Comparison of ENCODE assay signal across 9 cellular contexts in the genomic region with DNA sequence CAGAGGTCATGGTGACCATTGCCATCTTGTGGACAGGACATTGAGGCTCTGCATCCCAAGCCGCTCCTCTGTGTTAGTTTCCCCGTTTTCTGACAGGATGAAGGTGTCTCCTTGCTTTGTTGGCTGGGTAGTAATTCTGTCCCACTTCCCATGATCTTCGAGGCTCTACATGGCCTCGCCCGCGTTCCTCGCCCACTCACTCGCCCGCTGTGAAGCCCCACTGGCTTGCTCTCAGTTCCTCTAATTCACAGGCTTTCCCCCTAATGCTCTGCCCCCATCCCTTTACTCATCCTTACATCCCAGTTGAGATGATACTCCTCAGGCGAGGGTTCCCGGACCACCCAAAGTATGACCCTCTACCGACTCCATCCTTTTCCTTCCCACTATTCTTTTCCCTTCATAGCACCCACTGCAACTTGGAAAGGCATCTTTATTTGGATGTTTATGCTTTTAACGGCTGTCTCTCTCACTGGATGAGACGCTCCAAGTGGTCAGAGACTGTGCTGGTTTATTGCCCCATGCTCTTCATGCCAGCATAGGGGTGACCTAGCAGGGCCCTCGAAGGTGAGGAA. TPM values are rescaled to one million over a fixed set of nuclear protein-coding genes. Genes with fewer than 3 reads are reported as not detected.
DNase-seq lines count a peak whose midpoint lies in the region; ATAC-seq and TF ChIP-seq lines count a peak whose summit lies in the region.
"Had no signal": no experiment of that assay in that cellular context is flagged by ENCODE, and none has a peak within 500 bp of the region (broad histone marks: within the 10 kb centered on the region; RNA-seq: fewer than 3 reads in every experiment).

No MANE protein-coding gene starts in this region.

- peak overlapping the region; percentile 78 for H3K27ac Mint-ChIP-seq in CD4-positive, alpha-beta T cell
- peak overlapping the region; percentile 83 to 91 for H3K27ac Mint-ChIP-seq in effector memory CD8-positive, alpha-beta T cell
- peak overlapping the region; percentile 92 for H3K27ac Mint-ChIP-seq in progenitor cell of endocrine pancreas

- TF ChIP-seq CTCF in CD4-positive, alpha-beta T cell (IDR thresholded peaks at IDR 0.05): peak; percentile 4
- TF ChIP-seq CTCF in Loucy (conservative IDR thresholded peaks at IDR 0.05; ENCODE audit: low read length) (no peak; the same call in 1 of the 2 replicates), progenitor cell of endocrine pancreas (IDR thresholded peaks at IDR 0.05; ENCODE audit: unreplicated experiment) (no peak)

- no peak for DNase-seq in CD4-positive, alpha-beta T cell
- no peak for DNase-seq in effector memory CD8-positive, alpha-beta T cell
- DNase-seq in progenitor cell of endocrine pancreas (ENCODE audit: low spot score, unreplicated experiment) (no peak), foreskin melanocyte (no peak), germinal center (ENCODE audit: low spot score) (no peak), C1 segment of cervical spinal cord (lab: John Stamatoyannopoulos, UW) (no peak)

- no peaks in the 10 kb centered on the region for H3K9me3 ChIP-seq in CD4-positive, alpha-beta T cell (ENCODE audit: control insufficient read depth, low read length)
- H3K9me3 ChIP-seq in Loucy (ENCODE audit: insufficient read depth, low read depth, low read length): no peaks in the 10 kb centered on the region

- H3F3A ChIP-seq in Loucy (ENCODE audit: low read depth): peaks cover 17% of the 10 kb centered on the region

- H4K20me1 ChIP-seq in Loucy (ENCODE audit: insufficient read depth, low read length, poor library complexity, severe bottlenecking): peaks cover 39% of the 10 kb centered on the region

- H3K36me3 Mint-ChIP-seq in CD4-positive, alpha-beta T cell (ENCODE audit: low read depth): peaks cover 62% of the 10 kb centered on the region
- peaks cover 84% of the 10 kb centered on the region for H3K36me3 Mint-ChIP-seq in effector memory CD8-positive, alpha-beta T cell (ENCODE audit: insufficient read depth)
- H3K36me3 Mint-ChIP-seq in progenitor cell of endocrine pancreas (ENCODE audit: insufficient read depth): peaks cover 20% of the 10 kb centered on the region

- peaks cover 41% of the 10 kb centered on the region for H3K79me2 ChIP-seq in Loucy (ENCODE audit: insufficient read depth, low read length)

- no peak for ATAC-seq in CD4-positive, alpha-beta T cell (ENCODE audit: poor library complexity)
- ATAC-seq in GM21515 (IDR thresholded peaks at IDR 0.05; ENCODE audit: unreplicated experiment): peak; percentile 2
- peak; percentile 11 for ATAC-seq in effector memory CD8-positive, alpha-beta T cell (replicated peaks)

- H3K4me3 ChIP-seq in Loucy (ENCODE audit: low read length, poor library complexity, severe bottlenecking): peak overlapping the region; percentile 77

- H3K4me1 ChIP-seq in Loucy (ENCODE audit: insufficient read depth, low read length, poor library complexity, severe bottlenecking): peaks cover 35% of the 10 kb centered on the region

- H3K4me2 ChIP-seq in Loucy (ENCODE audit: low read depth, low read length, poor library complexity, severe bottlenecking): peak overlapping the region; percentile 55

- POLR2A ChIA-PET in CD4-positive, alpha-beta T cell (lab: Charles Lee): interaction anchor here (1.0 to 4.0 kb wide), 4 partner anchors 11 to 38 kb away, joined by 3 to 135 read pairs (median 10); a partner anchor contains a TSS

- no peaks in the 10 kb centered on the region for H3K27me3 ChIP-seq in CD4-positive, alpha-beta T cell (ENCODE audit: control insufficient read depth, insufficient read depth, low read length)
- H3K27me3 ChIP-seq in Loucy (ENCODE audit: insufficient read depth, low read length, poor library complexity, severe bottlenecking): no peaks in the 10 kb centered on the region

- CTCF ChIA-PET in CD4-positive, alpha-beta T cell (lab: Charles Lee): interaction anchor here (1.0 to 2.4 kb wide), 6 partner anchors 11 to 55 kb away, joined by 3 to 12 read pairs (median 4); a partner anchor contains a TSS

- H3K36me3 ChIP-seq in Loucy (ENCODE audit: insufficient read depth, low read length): peaks cover 33% of the 10 kb centered on the region; the same call in 1 of the 2 replicates

- peak overlapping the region; percentile 90; the same call in 1 of the 2 replicates for H2AFZ ChIP-seq in Loucy (ENCODE audit: low read length)

- H3K27ac ChIP-seq in CD4-positive, alpha-beta T cell (ENCODE audit: low read depth, low read length): peak overlapping the region; percentile 38

- no peaks in the 10 kb centered on the region for H3K27me3 Mint-ChIP-seq in CD4-positive, alpha-beta T cell
- H3K27me3 Mint-ChIP-seq in effector memory CD8-positive, alpha-beta T cell: no peaks in the 10 kb centered on the region
- H3K27me3 Mint-ChIP-seq in progenitor cell of endocrine pancreas: no peaks in the 10 kb centered on the region

- H3K4me1 Mint-ChIP-seq in CD4-positive, alpha-beta T cell (ENCODE audit: low read depth): peaks cover 60% of the 10 kb centered on the region
- H3K4me1 Mint-ChIP-seq in effector memory CD8-positive, alpha-beta T cell (ENCODE audit: low read depth in 2 of 2): peaks cover 56 to 63% of the 10 kb centered on the region in 2 donors
- H3K4me1 Mint-ChIP-seq in progenitor cell of endocrine pancreas (ENCODE audit: low read depth): peaks cover 28% of the 10 kb centered on the region

- H3K9me2 ChIP-seq in Loucy (replicated peaks; ENCODE audit: low read depth, low read length): no peaks in the 10 kb centered on the region

- intact Hi-C loops in CD4-positive, alpha-beta T cell (cut with DNase I, micrococcal nuclease): loop anchor here (1.0 to 5.0 kb wide), 4 partner anchors 11 to 131 kb away; a partner anchor contains a TSS

- peak overlapping the region; percentile 70 for H3K9ac ChIP-seq in Loucy (ENCODE audit: low read depth, low read length, poor library complexity, severe bottlenecking)

- H3K4me3 Mint-ChIP-seq in CD4-positive, alpha-beta T cell: peak overlapping the region; percentile 90
- peak overlapping the region; percentile 85 to 88 for H3K4me3 Mint-ChIP-seq in effector memory CD8-positive, alpha-beta T cell
- H3K4me3 Mint-ChIP-seq in progenitor cell of endocrine pancreas (ENCODE audit: low read depth): peak overlapping the region; percentile 77

- no peaks in the 10 kb centered on the region for H3K9me3 Mint-ChIP-seq in CD4-positive, alpha-beta T cell
- no peaks in the 10 kb centered on the region for H3K9me3 Mint-ChIP-seq in effector memory CD8-positive, alpha-beta T cell
- no peaks in the 10 kb centered on the region for H3K9me3 Mint-ChIP-seq in progenitor cell of endocrine pancreas (ENCODE audit: low read depth)

RNA-seq across cellular contexts. Expression of a gene that starts 0.5 kb away (rescaled TPM):
- 1 to 10 TPM; 6.4 to 7.0 TPM for total RNA-seq in CD4-positive, alpha-beta T cell
- total RNA-seq in progenitor cell of endocrine pancreas: 45.9 and 50.3 TPM in 2 replicates

RNA-seq across cellular contexts. Expression of a gene that starts 7.5 kb away (rescaled TPM):
- total RNA-seq in CD4-positive, alpha-beta T cell: 10 to 100 TPM; 43.0 to 43.1 TPM
- total RNA-seq in progenitor cell of endocrine pancreas: 7.1 TPM in 2 replicates

RNA-seq across cellular contexts. Expression of a gene that starts 10.9 kb away (rescaled TPM):
- total RNA-seq in CD4-positive, alpha-beta T cell: 100 to 1,000 TPM; 401 to 405 TPM
- 1,214 and 1,216 TPM in 2 replicates for total RNA-seq in progenitor cell of endocrine pancreas

RNA-seq across cellular contexts. Expression of a gene that starts 12.4 kb away (rescaled TPM):
- not detected for total RNA-seq in CD4-positive, alpha-beta T cell
- total RNA-seq in progenitor cell of endocrine pancreas: 3.5 and 4.7 TPM in 2 replicates
- total RNA-seq: LHCN-M2 had no signal

RNA-seq across cellular contexts. Expression of a gene that starts 34.4 kb away (rescaled TPM):
- 1 to 10 TPM in 1 of 2 experiments, under 1 TPM in 1; 0.67 to 1.3 TPM for total RNA-seq in CD4-positive, alpha-beta T cell
- 24.1 and 26.2 TPM in 2 replicates for total RNA-seq in progenitor cell of endocrine pancreas
